1 cellular context compared by ENCODE assay signal in genomic region chr18:59402432-59403090, GRCh38.
TF ChIP-seq lines count a peak whose summit lies in the region.

No MANE protein-coding gene starts in this region.

TF ChIP-seq in HEK293, 187 proteins besides CTCF, POLR2A, EP300 and RAD21 (continued from another document and continues in another):
- TF ChIP-seq GLI4 (tag by site-specific recombination; IDR thresholded peaks at IDR 0.05), result no peak
- no peak for TF ChIP-seq ZNF132 (tag by site-specific recombination; IDR thresholded peaks at IDR 0.05; ENCODE audit: borderline replicate concordance)
- TF ChIP-seq GFI1B (tag by site-specific recombination; IDR thresholded peaks at IDR 0.05), result no peak; the same call in 1 of the 2 replicates
- no peak for TF ChIP-seq ZBTB1 (tag by site-specific recombination; IDR thresholded peaks at IDR 0.05)
- TF ChIP-seq PRDM6 (tag by site-specific recombination; IDR thresholded peaks at IDR 0.05), result no peak
- TF ChIP-seq ZNF423 (tag by site-specific recombination; IDR thresholded peaks at IDR 0.05), result no peak
- TF ChIP-seq ZNF626 (tag by site-specific recombination; IDR thresholded peaks at IDR 0.05), result no peak
- TF ChIP-seq PRDM4 (tag by site-specific recombination; IDR thresholded peaks at IDR 0.05), result no peak; the same call in 1 of the 2 replicates
- no peak for TF ChIP-seq ZNF776 (tag by site-specific recombination; IDR thresholded peaks at IDR 0.05; ENCODE audit: borderline replicate concordance)
- no peak for TF ChIP-seq ZNF248 (tag by site-specific recombination; IDR thresholded peaks at IDR 0.05)
- no peak for TF ChIP-seq ZNF473 (tag by site-specific recombination; IDR thresholded peaks at IDR 0.05)
- TF ChIP-seq ZNF843 (tag by site-specific recombination; IDR thresholded peaks at IDR 0.05), result no peak
- TF ChIP-seq ZNF174 (tag by site-specific recombination; IDR thresholded peaks at IDR 0.05), result no peak
- TF ChIP-seq ZNF510 (tag by site-specific recombination; IDR thresholded peaks at IDR 0.05; ENCODE audit: insufficient replicate concordance), result no peak
- TF ChIP-seq TCF7L2 (IDR thresholded peaks at IDR 0.05; ENCODE audit: borderline replicate concordance, low read depth, low read length), result no peak
- no peak for TF ChIP-seq ZNF133 (tag by site-specific recombination; IDR thresholded peaks at IDR 0.05)
- TF ChIP-seq ZSCAN23 (tag by site-specific recombination; IDR thresholded peaks at IDR 0.05), result no peak
- no peak for TF ChIP-seq ZNF239 (tag by site-specific recombination; IDR thresholded peaks at IDR 0.05)
- no peak for TF ChIP-seq AEBP2 (tag by site-specific recombination; IDR thresholded peaks at IDR 0.05; ENCODE audit: borderline replicate concordance)
- no peak for TF ChIP-seq ZNF707 (tag by site-specific recombination; IDR thresholded peaks at IDR 0.05)
- TF ChIP-seq ZFP37 (tag by site-specific recombination; IDR thresholded peaks at IDR 0.05), result peak; percentile 88; the same call in 1 of the 2 replicates
- TF ChIP-seq ZNF112 (tag by site-specific recombination; IDR thresholded peaks at IDR 0.05), result no peak
- no peak for TF ChIP-seq ZNF292 (tag by site-specific recombination; IDR thresholded peaks at IDR 0.05; ENCODE audit: borderline replicate concordance, low read depth)
- TF ChIP-seq ZNF658 (tag by site-specific recombination; IDR thresholded peaks at IDR 0.05), result no peak
- no peak for TF ChIP-seq ZBTB6 (tag by site-specific recombination; IDR thresholded peaks at IDR 0.05)
- TF ChIP-seq ZNF777 (tag by site-specific recombination; IDR thresholded peaks at IDR 0.05; ENCODE audit: borderline replicate concordance), result no peak
- TF ChIP-seq TRIM28 (IDR thresholded peaks at IDR 0.05; ENCODE audit: borderline replicate concordance, low read length), result peak; percentile 65; the same call in 1 of the 2 replicates
- TF ChIP-seq KLF8 (tag by site-specific recombination; IDR thresholded peaks at IDR 0.05), result no peak
- peak; percentile 98 for TF ChIP-seq ZNF2 (tag by site-specific recombination; IDR thresholded peaks at IDR 0.05)
- TF ChIP-seq ZNF391 (tag by site-specific recombination; IDR thresholded peaks at IDR 0.05; ENCODE audit: borderline replicate concordance, low read depth), result peak; percentile 82; the same call in 1 of the 2 replicates
- TF ChIP-seq TSHZ1 (tag by site-specific recombination; IDR thresholded peaks at IDR 0.05; ENCODE audit: borderline replicate concordance), result no peak
- no peak for TF ChIP-seq ZNF26 (tag by site-specific recombination; IDR thresholded peaks at IDR 0.05)
- TF ChIP-seq ZNF350 (tag by site-specific recombination; IDR thresholded peaks at IDR 0.05), result no peak
- TF ChIP-seq ZNF311 (tag by site-specific recombination; IDR thresholded peaks at IDR 0.05; ENCODE audit: borderline replicate concordance), result no peak
- no peak for TF ChIP-seq BCL11A (tag by site-specific recombination; IDR thresholded peaks at IDR 0.05; ENCODE audit: low read depth)
- no peak for TF ChIP-seq ZNF280C (tag by site-specific recombination; IDR thresholded peaks at IDR 0.05)
- no peak for TF ChIP-seq ZNF121 (tag by site-specific recombination; IDR thresholded peaks at IDR 0.05)
- TF ChIP-seq ZNF785 (tag by site-specific recombination; IDR thresholded peaks at IDR 0.05), result no peak
- peak; percentile 23; the same call in 1 of the 2 replicates for TF ChIP-seq PATZ1 (tag by site-specific recombination; IDR thresholded peaks at IDR 0.05)
- TF ChIP-seq ZEB2 (tag by site-specific recombination; IDR thresholded peaks at IDR 0.05), result no peak; the same call in 1 of the 2 replicates
- TF ChIP-seq ZNF701 (tag by site-specific recombination; IDR thresholded peaks at IDR 0.05), result no peak
- no peak for TF ChIP-seq YY1 (tag by site-specific recombination; IDR thresholded peaks at IDR 0.05)
